ENCODE assay signal across 8 cellular contexts in genomic region chr5:78294250-78295034, GRCh38. TPM values are rescaled to one million over a fixed set of nuclear protein-coding genes. Genes with fewer than 3 reads are reported as not detected.
A peak's percentile ranks its signal among the peaks of the same experiment; 100 is the strongest.
DNase-seq lines count a peak whose midpoint lies in the region; ATAC-seq and TF ChIP-seq lines count a peak whose summit lies in the region.

Gene AP3B1 (minus strand): TSS chr5:78294698. CDS start chr5:78294579, 119 bp downstream.

- peak within 1 kb of the TSS; percentile 95 for H3K4me3 ChIP-seq in epithelial cell of proximal tubule (ENCODE audit: low read depth, low read length)

- in situ Hi-C loops in KBM-7 (cut with MboI; ENCODE audit: low pct_unique_long_range_greater_than_20kb, low sequenced_read_pairs), result no loop called here

- no peaks in the 10 kb centered on the region for H3K27me3 Mint-ChIP-seq in activated T-cell treated with anti-CD3 and anti-CD28 coated beads, Interleukin-2, amount 50 U/mL, for 24 hours

- peak; percentile 63 for DNase-seq in DMS153 treated with DMSO at 0.1 percent for 48 hours (lab: John Stamatoyannopoulos, UW; ENCODE audit: unreplicated experiment)
- DNase-seq in KBM-7, result peak; percentile 98
- DNase-seq in activated T-cell treated with anti-CD3 and anti-CD28 coated beads, Interleukin-2, amount 50 U/mL, for 24 hours, result peak; percentile 96
- peak; percentile 81 for DNase-seq in epithelial cell of proximal tubule (ENCODE audit: low read depth)
- peak; percentile 99 for DNase-seq in mucosa of gallbladder (ENCODE audit: low spot score)
- peak; percentile 92 to 96 for DNase-seq in stimulated activated CD8-positive, alpha-beta memory T cell treated with anti-CD3 and anti-CD28 coated beads, Interleukin-4, amount 100 ng/mL, for 4 hours (ENCODE audit: low read depth in 2 of 2, low spot score in 1 of 2)

- TF ChIP-seq CTCF in epithelial cell of proximal tubule (conservative IDR thresholded peaks at IDR 0.05; ENCODE audit: low read depth, low read length), result no peak

- peaks cover 39% of the 10 kb centered on the region for H3K4me1 Mint-ChIP-seq in activated T-cell treated with anti-CD3 and anti-CD28 coated beads, Interleukin-2, amount 50 U/mL, for 24 hours (ENCODE audit: low read depth)

- peak; percentile 75 for ATAC-seq in GM21717 (IDR thresholded peaks at IDR 0.05; ENCODE audit: unreplicated experiment)

- H3K27ac Mint-ChIP-seq in activated T-cell treated with anti-CD3 and anti-CD28 coated beads, Interleukin-2, amount 50 U/mL, for 24 hours, result peak within 1 kb of the TSS; percentile 99

- H3K4me3 Mint-ChIP-seq in activated T-cell treated with anti-CD3 and anti-CD28 coated beads, Interleukin-2, amount 50 U/mL, for 24 hours, result peak within 1 kb of the TSS; percentile 97

- peaks cover 26% of the 10 kb centered on the region for H3K36me3 Mint-ChIP-seq in activated T-cell treated with anti-CD3 and anti-CD28 coated beads, Interleukin-2, amount 50 U/mL, for 24 hours (ENCODE audit: low read depth)

- H3K9me3 Mint-ChIP-seq in activated T-cell treated with anti-CD3 and anti-CD28 coated beads, Interleukin-2, amount 50 U/mL, for 24 hours, result no peaks in the 10 kb centered on the region

TF ChIP-seq in PFSK-1, 5 proteins besides CTCF, POLR2A, EP300 and RAD21:
- TF ChIP-seq REST (IDR thresholded peaks at IDR 0.05; ENCODE audit: insufficient read depth in 1 of 2, low read depth in 2 of 2, low read length in 2 of 2) (0 out of 4 replicates have a peak, but pooled peaks of 1 of the 2 experiments have one; percentile 8), POLR2AphosphoS5 (IDR thresholded peaks at IDR 0.05; ENCODE audit: low read depth, low read length) (peak; percentile 81), TAF1 (IDR thresholded peaks at IDR 0.05; ENCODE audit: borderline replicate concordance, insufficient read depth, low read length) (peak; percentile 60; the same call in 1 of the 2 replicates), SIN3A (IDR thresholded peaks at IDR 0.05; ENCODE audit: borderline replicate concordance, insufficient read depth, low read length) (peak; percentile 34; the same call in 1 of the 2 replicates), FOXP2 (optimal IDR thresholded peaks at IDR 0.05; ENCODE audit: borderline replicate concordance, extremely low read depth, extremely low read length, insufficient read depth) (peak; percentile 91)
TF ChIP-seq in PFSK-1: peak in this region for 5.

RNA-seq across cellular contexts. Expression of gene AP3B1, which starts in this region (rescaled TPM):
- polyA plus RNA-seq in PFSK-1 (2012; ENCODE audit: insufficient read length, low read depth), result 19.6 TPM
- total RNA-seq in epithelial cell of proximal tubule (36.3 and 47.1 TPM in 2 replicates), mucosa of gallbladder (37.1 TPM)

Comparison
In these comparisons a context has a peak if more than half of its experiments do, and no peak if none do; other contexts are left out.
1. Peak in every context shown above with its lines: DNase-seq, ATAC-seq and H3K4me3 ChIP-seq.